In genomic region chr3:77256584-77257488, GRCh38 we compare ENCODE assay signal across 13 cellular contexts.
DNase-seq lines count a peak whose midpoint lies in the region; TF ChIP-seq lines count a peak whose summit lies in the region.
"Had no signal": no experiment of that assay in that cellular context is flagged by ENCODE, and none has a peak within 500 bp of the region (broad histone marks: within the 10 kb centered on the region; RNA-seq: fewer than 3 reads in every experiment).

No MANE protein-coding gene starts in this region.

- no peak for TF ChIP-seq POLR2A in sigmoid colon (IDR thresholded peaks at IDR 0.05)

- H3K4me3 ChIP-seq in SJCRH30, result no peak overlapping the region
- H3K4me3 ChIP-seq in sigmoid colon, result no peak overlapping the region

- H3K9me3 ChIP-seq in SJCRH30 (replicated peaks) (no peaks in the 10 kb centered on the region), sigmoid colon (no peaks in the 10 kb centered on the region)

- no peak for TF ChIP-seq CTCF in sigmoid colon (IDR thresholded peaks at IDR 0.05)

- whole genome bisulfite sequencing in sigmoid colon, 2 donors, result 44 to 62% methylated on average over 8 of the region's 8 CpGs

- DNase-seq in DMS153 (lab: John Stamatoyannopoulos, UW), result peak; percentile 62
- peak; percentile 96 for DNase-seq in NCI-H146 treated with DMSO at 0.1 percent for 48 hours (lab: John Stamatoyannopoulos, UW; ENCODE audit: unreplicated experiment)
- peak; percentile 76 for DNase-seq in NCI-H345 (lab: John Stamatoyannopoulos, UW)
- peak; percentile 10 to 33 for DNase-seq in SJCRH30
- DNase-seq in middle frontal gyrus (ENCODE audit: extremely low spot score, low spot score), result no peak
- DNase-seq in OCI-M1 (lab: John Stamatoyannopoulos, UW), result no peak
- no peak for DNase-seq in sigmoid colon
- DNase-seq in activated naive CD4-positive, alpha-beta T cell treated with anti-CD3 and anti-CD28 coated beads, Interleukin-2, amount 50 U/mL, for 16 hours, result no peak
- DNase-seq: activated naive CD4-positive, alpha-beta T cell; CD4-positive, alpha-beta memory T cell; KG1; RPMI8226; stimulated activated CD4-positive, alpha-beta T cell treated with anti-CD3 and anti-CD28 coated beads, Interleukin-1b, Interleukin-23, amount 100 ng/mL, for 48 hours had no signal

- peaks cover 3% of the 10 kb centered on the region for H3K4me1 ChIP-seq in SJCRH30
- no peaks in the 10 kb centered on the region for H3K4me1 ChIP-seq in sigmoid colon

- H3K36me3 ChIP-seq in SJCRH30 (no peaks in the 10 kb centered on the region), sigmoid colon (no peaks in the 10 kb centered on the region)

- intact Hi-C loops in sigmoid colon (cut with DNase I), result no loop called here

- TF ChIP-seq EP300 in sigmoid colon (IDR thresholded peaks at IDR 0.05), result no peak

- H3K27me3 ChIP-seq in SJCRH30 (no peaks in the 10 kb centered on the region), sigmoid colon (no peaks in the 10 kb centered on the region)

- no peak overlapping the region for H3K27ac ChIP-seq in SJCRH30
- no peak overlapping the region for H3K27ac ChIP-seq in sigmoid colon

Comparison
In these comparisons a context has a peak if more than half of its experiments do, and no peak if none do; other contexts are left out.
1. DNase-seq: peak in DMS153 (single experiment), NCI-H146 treated with DMSO at 0.1 percent for 48 hours (single experiment), NCI-H345 (single experiment) and SJCRH30 (2 of 2); none in middle frontal gyrus (single experiment), OCI-M1 (single experiment), sigmoid colon (single experiment) and activated naive CD4-positive, alpha-beta T cell treated with anti-CD3 and anti-CD28 coated beads, Interleukin-2, amount 50 U/mL, for 16 hours (single experiment).